30 cellular contexts compared by ENCODE assay signal in genomic region chr1:218741852-218742251, GRCh38.
"Had no signal": no experiment of that assay in that cellular context is flagged by ENCODE, and none has a peak within 500 bp of the region (broad histone marks: within the 10 kb centered on the region; RNA-seq: fewer than 3 reads in every experiment).

No MANE protein-coding gene starts in this region.

- H3K36me3 ChIP-seq: heart left ventricle, ovary, prostate gland, sigmoid colon, stomach, thyroid gland, upper lobe of left lung, vagina had no signal

- DNase-seq: activated CD4-positive, alpha-beta T cell treated with anti-CD3 and anti-CD28 coated beads for 4 hours; activated CD4-positive, alpha-beta T cell treated with anti-CD3 and anti-CD28 coated beads, Interleukin-2, amount 50 U/mL, for 4 hours; activated CD8-positive, alpha-beta memory T cell treated with anti-CD3 and anti-CD28 coated beads for 24 hours; activated CD8-positive, alpha-beta memory T cell treated with anti-CD3 and anti-CD28 coated beads, Interleukin-2, amount 50 U/mL, for 4 hours; activated gamma-delta T cell treated with Interleukin-2 at 50 U/mL for 16 hours; activated naive CD4-positive, alpha-beta T cell treated with anti-CD3 and anti-CD28 coated beads, Interleukin-2, amount 50 U/mL, for 16 hours; activated T-cell treated with anti-CD3 and anti-CD28 coated beads, Interleukin-2, amount 50 U/mL, for 24 hours; dorsolateral prefrontal cortex; effector memory CD4-positive, alpha-beta T cell; foreskin keratinocyte; heart left ventricle; hypothalamus; immature natural killer cell; midbrain; naive thymus-derived CD4-positive, alpha-beta T cell; ovary; retina; sigmoid colon; stimulated activated CD4-positive, alpha-beta T cell treated with anti-CD3 and anti-CD28 coated beads, Interleukin-15, amount 100 ng/mL, for 24 hours; stimulated activated CD4-positive, alpha-beta T cell treated with anti-CD3 and anti-CD28 coated beads, Interleukin-2, amount 100 ng/mL, for 24 hours; stimulated activated naive B cell treated with anti-CD40 and anti-IgM and Interleukin-4, amounts not matched to agents 10 μg/mL and 1 μg/mL and 100 μg/mL, for 72 hours; stomach; thyroid gland; upper lobe of left lung had no signal

- H3K4me3 ChIP-seq: coronary artery, dorsolateral prefrontal cortex, heart left ventricle, ovary, prostate gland, sigmoid colon, stomach, thyroid gland, upper lobe of left lung, vagina had no signal

- H3K27me3 ChIP-seq: dorsolateral prefrontal cortex, foreskin keratinocyte, heart left ventricle, ovary, sigmoid colon, stomach, thyroid gland, upper lobe of left lung, vagina had no signal

- H3K9me3 ChIP-seq: ovary, prostate gland, sigmoid colon, thyroid gland, upper lobe of left lung, vagina had no signal

- ATAC-seq: activated T-helper 17 cell treated with anti-CD3 and anti-CD28 coated beads, Interleukin-2, amount 50 U/mL, for 72 hours; heart left ventricle; naive thymus-derived CD4-positive, alpha-beta T cell; stimulated activated naive B cell treated with anti-CD40 and anti-IgM and Interleukin-4, amounts not matched to agents 10 μg/mL and 1 μg/mL and 100 μg/mL, for 72 hours had no signal

- FAIRE-seq: TTC549 had no signal

- H3K27ac ChIP-seq: coronary artery, dorsolateral prefrontal cortex, foreskin keratinocyte, heart left ventricle, ovary, prostate gland, sigmoid colon, stomach, thyroid gland, upper lobe of left lung, vagina, VCaP had no signal

- H3K4me1 ChIP-seq: foreskin keratinocyte, prostate gland, stomach, thyroid gland, upper lobe of left lung, vagina had no signal
